In the genomic region with DNA sequence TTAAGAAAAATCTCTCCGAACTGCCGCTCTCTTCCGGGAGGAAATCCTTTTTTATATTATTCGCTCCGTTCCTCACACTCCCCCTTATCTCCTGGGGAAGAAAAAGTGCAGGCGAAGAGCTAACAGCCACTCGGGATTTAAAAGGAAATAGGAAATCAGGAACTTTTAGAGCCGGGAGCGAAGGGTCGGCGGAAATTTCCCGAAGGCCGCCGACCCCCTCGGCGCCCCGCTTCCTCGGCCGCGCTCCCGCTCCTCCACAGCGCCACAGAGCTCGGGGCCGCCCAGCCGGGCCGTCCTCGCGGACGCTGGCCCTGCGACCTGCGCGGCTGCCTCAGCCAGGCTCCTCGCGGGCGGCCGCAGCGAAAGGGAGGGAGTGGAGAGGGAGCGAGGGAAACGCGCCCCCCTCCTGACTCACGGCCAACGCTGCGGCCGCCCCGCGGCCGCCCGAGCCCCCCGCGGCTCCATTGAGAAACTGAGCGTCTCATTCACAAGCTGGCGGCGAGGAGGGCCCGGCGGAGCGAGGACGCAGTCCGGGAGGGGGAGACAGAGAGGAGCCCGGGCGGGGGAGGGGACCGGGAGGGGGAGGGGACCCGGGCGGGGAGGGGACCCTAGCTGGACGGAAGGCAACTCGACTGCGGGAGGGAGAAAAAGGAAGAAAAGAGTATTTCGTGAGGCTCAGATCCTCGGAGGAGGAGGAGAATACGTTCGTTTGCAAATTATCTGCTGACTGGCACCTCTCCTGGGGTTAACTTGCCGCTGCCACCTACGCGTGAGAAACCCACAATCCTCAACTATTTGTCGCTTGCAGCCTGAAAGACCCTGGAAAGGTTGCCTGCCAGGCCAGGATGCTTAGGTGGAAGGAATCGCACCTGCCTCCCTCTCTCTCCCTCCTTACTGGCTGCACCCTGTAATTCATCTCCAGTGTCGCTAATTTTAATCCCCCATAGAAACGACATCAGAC, we compare ENCODE assay signal across 8 cellular contexts. TPM values are rescaled to one million over a fixed set of nuclear protein-coding genes. Genes with fewer than 3 reads are reported as not detected.
DNase-seq lines count a peak whose midpoint lies in the region; ATAC-seq and TF ChIP-seq lines count a peak whose summit lies in the region.

A gene (minus strand): TSS at position 368 of the 961 bp plus-strand sequence. CDS start 539 bp downstream, outside the sequence.

- ATAC-seq in GM21515 (IDR thresholded peaks at IDR 0.05; ENCODE audit: unreplicated experiment) (peak; percentile 54), SK-N-SH treated with all-trans-retinoic acid at 6 μM for 48 hours (peak; percentile 79)

- peak; percentile 78 for DNase-seq in COLO668 (lab: John Stamatoyannopoulos, UW; ENCODE audit: unreplicated experiment)
- DNase-seq in M059J (ENCODE audit: low read depth) = peak; percentile 71
- peak; percentile 72 for DNase-seq in activated naive CD4-positive, alpha-beta T cell treated with anti-CD3 and anti-CD28 coated beads, Interleukin-2, amount 50 U/mL, for 16 hours
- no peak for DNase-seq in glomerular endothelial cell (ENCODE audit: extremely low read depth, low read depth, low spot score)
- peak in 54 of 56 donors; percentile 22 to 87 (median 72) for DNase-seq in nucleus accumbens (lab: John Stamatoyannopoulos, UW)
- peak; percentile 9 to 88 (median 68) for DNase-seq in substantia nigra (lab: John Stamatoyannopoulos, UW)

- H3K27ac ChIP-seq in substantia nigra (ENCODE audit: low read depth, low read length, poor library complexity, severe bottlenecking) = peak within 1 kb of the TSS; percentile 58

TF ChIP-seq in SK-N-SH treated with all-trans-retinoic acid at 6 μM for 48 hours, 23 proteins besides CTCF, POLR2A, EP300 and RAD21:
- TF ChIP-seq SNAI2 (CRISPR knock-in tag; IDR thresholded peaks at IDR 0.05) (no peak), ISL1 (CRISPR knock-in tag; IDR thresholded peaks at IDR 0.05) (no peak), TCF4 (CRISPR knock-in tag; IDR thresholded peaks at IDR 0.05; ENCODE audit: borderline replicate concordance) (no peak), BACH2 (CRISPR knock-in tag; IDR thresholded peaks at IDR 0.05; ENCODE audit: borderline replicate concordance) (no peak), CSDC2 (CRISPR knock-in tag; IDR thresholded peaks at IDR 0.05) (no peak), ZC3H10 (CRISPR knock-in tag; IDR thresholded peaks at IDR 0.05) (no peak), PPARA (CRISPR knock-in tag; IDR thresholded peaks at IDR 0.05; ENCODE audit: borderline replicate concordance) (no peak), ESRRG (CRISPR knock-in tag; IDR thresholded peaks at IDR 0.05) (no peak), ZFP3 (CRISPR knock-in tag; IDR thresholded peaks at IDR 0.05) (no peak), ZNF70 (CRISPR knock-in tag; IDR thresholded peaks at IDR 0.05) (no peak), OSR1 (CRISPR knock-in tag; IDR thresholded peaks at IDR 0.05) (no peak), RARB (CRISPR knock-in tag; IDR thresholded peaks at IDR 0.05) (no peak), ARNTL (CRISPR knock-in tag; IDR thresholded peaks at IDR 0.05; ENCODE audit: borderline replicate concordance, low read depth) (no peak), ZNF8 (CRISPR knock-in tag; IDR thresholded peaks at IDR 0.05) (no peak), GLIS3 (CRISPR knock-in tag; IDR thresholded peaks at IDR 0.05) (no peak)
- TF ChIP-seq, protein P1, sequence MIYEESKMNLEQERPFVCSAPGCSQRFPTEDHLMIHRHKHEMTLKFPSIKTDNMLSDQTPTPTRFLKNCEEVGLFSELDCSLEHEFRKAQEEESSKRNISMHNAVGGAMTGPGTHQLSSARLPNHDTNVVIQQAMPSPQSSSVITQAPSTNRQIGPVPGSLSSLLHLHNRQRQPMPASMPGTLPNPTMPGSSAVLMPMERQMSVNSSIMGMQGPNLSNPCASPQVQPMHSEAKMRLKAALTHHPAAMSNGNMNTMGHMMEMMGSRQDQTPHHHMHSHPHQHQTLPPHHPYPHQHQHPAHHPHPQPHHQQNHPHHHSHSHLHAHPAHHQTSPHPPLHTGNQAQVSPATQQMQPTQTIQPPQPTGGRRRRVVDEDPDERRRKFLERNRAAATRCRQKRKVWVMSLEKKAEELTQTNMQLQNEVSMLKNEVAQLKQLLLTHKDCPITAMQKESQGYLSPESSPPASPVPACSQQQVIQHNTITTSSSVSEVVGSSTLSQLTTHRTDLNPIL (CRISPR knock-in tag; IDR thresholded peaks at IDR 0.05; ENCODE audit: low read depth) = no peak
- TF ChIP-seq, protein P2, sequence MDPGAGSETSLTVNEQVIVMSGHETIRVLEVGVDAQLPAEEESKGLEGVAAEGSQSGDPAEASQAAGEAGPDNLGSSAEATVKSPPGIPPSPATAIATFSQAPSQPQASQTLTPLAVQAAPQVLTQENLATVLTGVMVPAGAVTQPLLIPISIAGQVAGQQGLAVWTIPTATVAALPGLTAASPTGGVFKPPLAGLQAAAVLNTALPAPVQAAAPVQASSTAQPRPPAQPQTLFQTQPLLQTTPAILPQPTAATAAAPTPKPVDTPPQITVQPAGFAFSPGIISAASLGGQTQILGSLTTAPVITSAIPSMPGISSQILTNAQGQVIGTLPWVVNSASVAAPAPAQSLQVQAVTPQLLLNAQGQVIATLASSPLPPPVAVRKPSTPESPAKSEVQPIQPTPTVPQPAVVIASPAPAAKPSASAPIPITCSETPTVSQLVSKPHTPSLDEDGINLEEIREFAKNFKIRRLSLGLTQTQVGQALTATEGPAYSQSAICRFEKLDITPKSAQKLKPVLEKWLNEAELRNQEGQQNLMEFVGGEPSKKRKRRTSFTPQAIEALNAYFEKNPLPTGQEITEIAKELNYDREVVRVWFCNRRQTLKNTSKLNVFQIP (CRISPR knock-in tag; IDR thresholded peaks at IDR 0.05; ENCODE audit: borderline replicate concordance, low read depth) = no peak
- TF ChIP-seq, protein P3, sequence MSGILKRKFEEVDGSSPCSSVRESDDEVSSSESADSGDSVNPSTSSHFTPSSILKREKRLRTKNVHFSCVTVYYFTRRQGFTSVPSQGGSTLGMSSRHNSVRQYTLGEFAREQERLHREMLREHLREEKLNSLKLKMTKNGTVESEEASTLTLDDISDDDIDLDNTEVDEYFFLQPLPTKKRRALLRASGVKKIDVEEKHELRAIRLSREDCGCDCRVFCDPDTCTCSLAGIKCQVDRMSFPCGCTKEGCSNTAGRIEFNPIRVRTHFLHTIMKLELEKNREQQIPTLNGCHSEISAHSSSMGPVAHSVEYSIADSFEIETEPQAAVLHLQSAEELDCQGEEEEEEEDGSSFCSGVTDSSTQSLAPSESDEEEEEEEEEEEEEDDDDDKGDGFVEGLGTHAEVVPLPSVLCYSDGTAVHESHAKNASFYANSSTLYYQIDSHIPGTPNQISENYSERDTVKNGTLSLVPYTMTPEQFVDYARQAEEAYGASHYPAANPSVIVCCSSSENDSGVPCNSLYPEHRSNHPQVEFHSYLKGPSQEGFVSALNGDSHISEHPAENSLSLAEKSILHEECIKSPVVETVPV (CRISPR knock-in tag; IDR thresholded peaks at IDR 0.05) = no peak

RNA-seq across cellular contexts. Expression of the gene that starts here (rescaled TPM):
- 9.9 and 19.2 TPM in 2 replicates for total RNA-seq in M059J (2014; rRNA removed; shearing (Covaris generic))
- total RNA-seq in glomerular endothelial cell = 23.2 and 28.8 TPM in 2 replicates
